ENCODE assay signal across 27 cellular contexts in the genomic region with DNA sequence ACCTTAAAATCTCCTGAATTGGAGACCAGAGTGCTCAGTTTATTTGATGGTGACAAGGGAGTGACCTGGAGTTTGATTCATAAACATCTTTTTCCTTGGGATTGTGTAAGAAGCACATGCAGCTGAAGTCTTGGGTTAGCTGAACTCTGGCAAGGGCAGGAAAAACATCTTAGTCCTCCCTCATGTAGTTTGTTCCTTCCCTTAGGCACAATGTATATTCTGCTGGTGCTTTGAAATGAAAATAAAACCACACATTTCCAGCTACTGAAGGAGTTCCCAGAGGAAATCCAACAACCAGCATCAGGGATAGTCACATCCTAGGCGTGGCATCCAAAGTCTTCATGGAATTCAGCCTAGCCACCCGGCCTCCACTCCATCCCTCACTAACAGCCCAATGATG.
DNase-seq lines count a peak whose midpoint lies in the region; TF ChIP-seq lines count a peak whose summit lies in the region.
"Had no signal": no experiment of that assay in that cellular context is flagged by ENCODE, and none has a peak within 500 bp of the region (broad histone marks: within the 10 kb centered on the region; RNA-seq: fewer than 3 reads in every experiment).

No MANE protein-coding gene starts in this region.

- H3K4me1 ChIP-seq in neural progenitor cell, result no peaks in the 10 kb centered on the region

- no peak overlapping the region for H3K27ac Mint-ChIP-seq in neural progenitor cell
- no peak overlapping the region for H3K27ac Mint-ChIP-seq in activated T-cell treated with anti-CD3 and anti-CD28 coated beads, Interleukin-2, amount 50 U/mL, for 24 hours
- H3K27ac Mint-ChIP-seq: activated CD4-positive, alpha-beta memory T cell treated with anti-CD3 and anti-CD28 coated beads for 36 hours; activated T-helper 1 cell treated with anti-CD3 and anti-CD28 coated beads, Interleukin-12 subunit alpha, Interleukin-12 subunit beta, Interleukin-2, Interleukin-4 antibody, amounts not matched to agents 30 ng/mL and 10 ng/mL and 1 ng/mL, durations not matched to agents 14 hours and 24 hours and 36 hours; CD4-positive, CD25-positive, alpha-beta regulatory T cell; GM23338; natural killer cell treated with Interleukin-12 subunit alpha and Interleukin-12 subunit beta and Interleukin-15 and Interleukin-18, amount 100 ng/mL, for 72 hours; stimulated activated memory B cell treated with anti-CD40 and anti-IgM and Interleukin-4, amounts not matched to agents 10 μg/mL and 1 μg/mL and 100 μg/mL, for 72 hours; T-helper 1 cell treated with Interleukin-12 subunit alpha and Interleukin-12 subunit beta and Interleukin-4 antibody, amounts not matched to agents 30 μg/mL and 1 μg/mL, for 36 hours; type B pancreatic cell had no signal

- no peaks in the 10 kb centered on the region for H3K27me3 ChIP-seq in neural progenitor cell
- no peaks in the 10 kb centered on the region for H3K27me3 ChIP-seq in H7 (ENCODE audit: control insufficient read depth, insufficient read depth, low read length)

- TF ChIP-seq CTCF in fibroblast of mammary gland (conservative IDR thresholded peaks at IDR 0.05; ENCODE audit: control insufficient read depth, insufficient read depth, low read depth, low read length) (no peak), neural progenitor cell (IDR thresholded peaks at IDR 0.05) (no peak)

- H3K4me2 ChIP-seq in neural progenitor cell, result no peak overlapping the region
- H3K4me2 ChIP-seq: A549, GM23338, SK-N-SH had no signal

- H3K79me2 ChIP-seq in neural progenitor cell (ENCODE audit: low read depth), result no peaks in the 10 kb centered on the region

- no peaks in the 10 kb centered on the region for H3K27me3 Mint-ChIP-seq in neural progenitor cell (ENCODE audit: insufficient read depth, low read depth)
- H3K27me3 Mint-ChIP-seq in activated T-cell treated with anti-CD3 and anti-CD28 coated beads, Interleukin-2, amount 50 U/mL, for 24 hours, result no peaks in the 10 kb centered on the region
- H3K27me3 Mint-ChIP-seq: activated CD4-positive, alpha-beta memory T cell treated with anti-CD3 and anti-CD28 coated beads for 36 hours; CD4-positive, CD25-positive, alpha-beta regulatory T cell; natural killer cell treated with Interleukin-12 subunit alpha and Interleukin-12 subunit beta and Interleukin-15 and Interleukin-18, amount 100 ng/mL, for 72 hours; stimulated activated memory B cell treated with anti-CD40 and anti-IgM and Interleukin-4, amounts not matched to agents 10 μg/mL and 1 μg/mL and 100 μg/mL, for 72 hours had no signal

- H4K20me1 ChIP-seq in neural progenitor cell (ENCODE audit: low read depth), result no peaks in the 10 kb centered on the region

- 0 out of 2 replicates have a peak overlapping the region, but pooled peaks have one; percentile 4 for H3K27ac ChIP-seq in SK-N-MC
- H3K27ac ChIP-seq in neural progenitor cell, result no peak overlapping the region
- H3K27ac ChIP-seq: skin epidermis had no signal

- H3K36me3 Mint-ChIP-seq in neural progenitor cell, result no peaks in the 10 kb centered on the region
- no peaks in the 10 kb centered on the region for H3K36me3 Mint-ChIP-seq in activated T-cell treated with anti-CD3 and anti-CD28 coated beads, Interleukin-2, amount 50 U/mL, for 24 hours (ENCODE audit: low read depth)
- H3K36me3 Mint-ChIP-seq: activated CD4-positive, alpha-beta memory T cell treated with anti-CD3 and anti-CD28 coated beads for 36 hours; CD4-positive, CD25-positive, alpha-beta regulatory T cell; natural killer cell treated with Interleukin-12 subunit alpha and Interleukin-12 subunit beta and Interleukin-15 and Interleukin-18, amount 100 ng/mL, for 72 hours; stimulated activated memory B cell treated with anti-CD40 and anti-IgM and Interleukin-4, amounts not matched to agents 10 μg/mL and 1 μg/mL and 100 μg/mL, for 72 hours; type B pancreatic cell had no signal

- H3K9me3 Mint-ChIP-seq in neural progenitor cell, result no peaks in the 10 kb centered on the region
- peaks cover 4% of the 10 kb centered on the region for H3K9me3 Mint-ChIP-seq in activated T-cell treated with anti-CD3 and anti-CD28 coated beads, Interleukin-2, amount 50 U/mL, for 24 hours
- H3K9me3 Mint-ChIP-seq: activated CD4-positive, alpha-beta memory T cell treated with anti-CD3 and anti-CD28 coated beads for 36 hours; activated T-helper 1 cell treated with anti-CD3 and anti-CD28 coated beads, Interleukin-12 subunit alpha, Interleukin-12 subunit beta, Interleukin-2, Interleukin-4 antibody, amounts not matched to agents 30 ng/mL and 10 ng/mL and 1 ng/mL, durations not matched to agents 14 hours and 24 hours and 36 hours; GM23338; type B pancreatic cell had no signal

- DNase-seq in EL (peak; percentile 10), SK-N-MC (ENCODE audit: low read depth, low spot score) (no peak), fibroblast of mammary gland (ENCODE audit: low read depth) (peak; percentile 28), neural progenitor cell (ENCODE audit: low spot score) (no peak), H7 (no peak), COLO829 (ENCODE audit: low spot score) (no peak), cortex of kidney (lab: John Stamatoyannopoulos, UW) (no peak)
- DNase-seq in activated T-cell treated with anti-CD3 and anti-CD28 coated beads, Interleukin-2, amount 50 U/mL, for 24 hours, result no peak
- DNase-seq: activated CD4-positive, alpha-beta memory T cell treated with anti-CD3 and anti-CD28 coated beads for 36 hours; activated naive CD4-positive, alpha-beta T cell treated with Interleukin-2 at 50 U/mL for 16 hours; AML-193; CD4-positive, CD25-positive, alpha-beta regulatory T cell; cerebellar nuclear complex; NCI-H1105; NCI-H1930; NCI-H524 treated with DMSO at 0.1 percent for 48 hours; OCI-M1; SK-N-SH; substantia nigra had no signal

- H3K9ac ChIP-seq in SK-N-MC (ENCODE audit: insufficient read length) (no peak overlapping the region), neural progenitor cell (no peak overlapping the region)
- H3K9ac ChIP-seq: SK-N-SH had no signal

- H3K36me3 ChIP-seq in SK-N-MC (ENCODE audit: insufficient read depth, low read length) (peaks cover 2% of the 10 kb centered on the region; the same call in 1 of the 2 replicates), neural progenitor cell (no peaks in the 10 kb centered on the region), H7 (replicated peaks; ENCODE audit: control insufficient read depth, insufficient read depth, low read length) (no peaks in the 10 kb centered on the region)

- H3K4me3 ChIP-seq in SK-N-MC, result no peak overlapping the region
- H3K4me3 ChIP-seq in fibroblast of mammary gland (ENCODE audit: control insufficient read depth, low read depth, low read length), result no peak overlapping the region
- H3K4me3 ChIP-seq in neural progenitor cell, result no peak overlapping the region
- no peak overlapping the region for H3K4me3 ChIP-seq in H7 (ENCODE audit: insufficient read depth, low read depth, low read length)
- H3K4me3 ChIP-seq: A549, GM23338, skin epidermis had no signal

- peak overlapping the region; percentile 19 for H2AFZ ChIP-seq in neural progenitor cell (replicated peaks)
- H2AFZ ChIP-seq: GM23338 had no signal

- H3K9me3 ChIP-seq in SK-N-MC (ENCODE audit: low read depth, low read length), result no peaks in the 10 kb centered on the region
- H3K9me3 ChIP-seq in neural progenitor cell (ENCODE audit: low read depth), result no peaks in the 10 kb centered on the region
- H3K9me3 ChIP-seq: A549, SK-N-SH had no signal

- H3F3A ChIP-seq in neural progenitor cell (ENCODE audit: low read depth), result no peaks in the 10 kb centered on the region

- H3K4me1 Mint-ChIP-seq in neural progenitor cell, result peaks cover 3% of the 10 kb centered on the region
- H3K4me1 Mint-ChIP-seq in activated T-cell treated with anti-CD3 and anti-CD28 coated beads, Interleukin-2, amount 50 U/mL, for 24 hours (ENCODE audit: low read depth), result no peaks in the 10 kb centered on the region
- H3K4me1 Mint-ChIP-seq: CD4-positive, CD25-positive, alpha-beta regulatory T cell; GM23338; stimulated activated memory B cell treated with anti-CD40 and anti-IgM and Interleukin-4, amounts not matched to agents 10 μg/mL and 1 μg/mL and 100 μg/mL, for 72 hours had no signal

- no peak overlapping the region for H3K4me3 Mint-ChIP-seq in neural progenitor cell
- H3K4me3 Mint-ChIP-seq in activated T-cell treated with anti-CD3 and anti-CD28 coated beads, Interleukin-2, amount 50 U/mL, for 24 hours, result no peak overlapping the region
- H3K4me3 Mint-ChIP-seq: activated CD4-positive, alpha-beta memory T cell treated with anti-CD3 and anti-CD28 coated beads for 36 hours; activated T-helper 1 cell treated with anti-CD3 and anti-CD28 coated beads, Interleukin-12 subunit alpha, Interleukin-12 subunit beta, Interleukin-2, Interleukin-4 antibody, amounts not matched to agents 30 ng/mL and 10 ng/mL and 1 ng/mL, durations not matched to agents 14 hours and 24 hours and 36 hours; CD4-positive, CD25-positive, alpha-beta regulatory T cell; GM23338; natural killer cell treated with Interleukin-12 subunit alpha and Interleukin-12 subunit beta and Interleukin-15 and Interleukin-18, amount 100 ng/mL, for 72 hours; stimulated activated memory B cell treated with anti-CD40 and anti-IgM and Interleukin-4, amounts not matched to agents 10 μg/mL and 1 μg/mL and 100 μg/mL, for 72 hours; T-helper 1 cell treated with Interleukin-12 subunit alpha and Interleukin-12 subunit beta and Interleukin-4 antibody, amounts not matched to agents 30 μg/mL and 1 μg/mL, for 36 hours; type B pancreatic cell had no signal

Comparison
In these comparisons a context has a peak if more than half of its experiments do, and no peak if none do; other contexts are left out.
1. DNase-seq: peak in EL (single experiment) and fibroblast of mammary gland (single experiment); none in SK-N-MC (single experiment), neural progenitor cell (single experiment), H7 (single experiment), COLO829 (single experiment), activated T-cell treated with anti-CD3 and anti-CD28 coated beads, Interleukin-2, amount 50 U/mL, for 24 hours (single experiment) and cortex of kidney (single experiment).